13 cellular contexts compared by ENCODE assay signal in the genomic region with DNA sequence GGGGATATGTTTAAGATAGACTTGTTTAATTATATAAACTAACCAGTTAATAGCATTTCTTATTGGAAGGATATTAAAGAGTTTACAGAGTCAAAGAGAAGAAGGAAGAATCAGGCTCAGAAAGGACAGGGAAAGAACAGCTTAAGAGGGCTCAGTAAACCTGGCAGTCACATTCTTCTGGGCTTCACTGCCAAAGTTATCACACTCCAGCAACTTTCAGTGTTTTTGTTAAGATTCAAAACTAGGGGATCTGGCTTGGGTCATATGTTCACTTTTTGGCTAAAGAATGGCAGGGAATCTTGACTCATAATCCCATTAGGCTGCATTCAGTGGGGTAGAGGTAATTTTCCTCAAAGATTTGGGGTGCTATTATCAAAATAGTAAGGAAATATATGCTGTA.
"Had no signal": no experiment of that assay in that cellular context is flagged by ENCODE, and none has a peak within 500 bp of the region (broad histone marks: within the 10 kb centered on the region; RNA-seq: fewer than 3 reads in every experiment).

No MANE protein-coding gene starts in this region.

- H3K27me3 ChIP-seq: cardiac muscle cell, gastrocnemius medialis had no signal

- H3K4me1 ChIP-seq: gastrocnemius medialis, lower lobe of right lung had no signal

- H3K27ac ChIP-seq: cardiac muscle cell, gastrocnemius medialis, lower lobe of right lung had no signal

- FAIRE-seq: colon, endothelial cell of umbilical vein had no signal

- H3K4me3 ChIP-seq: cardiac muscle cell, gastrocnemius medialis, lower lobe of right lung had no signal

- H3K9me3 ChIP-seq: gastrocnemius medialis, lower lobe of right lung had no signal

- ATAC-seq: activated CD8-positive, alpha-beta memory T cell treated with anti-CD3 and anti-CD28 coated beads, Interleukin-2, amount 10 ng/mL, durations not matched to agents 7 days and 5 days; gastrocnemius medialis; lower lobe of right lung; natural killer cell had no signal

- DNase-seq: activated CD4-positive, alpha-beta T cell treated with anti-CD3 and anti-CD28 coated beads, Interleukin-2, amount 50 U/mL, for 4 hours; activated CD4-positive, CD25-positive, alpha-beta regulatory T cell treated with anti-CD3 and anti-CD28 coated beads, Interleukin-2, amount 50 U/mL, for 72 hours; activated CD8-positive, alpha-beta memory T cell treated with anti-CD3 and anti-CD28 coated beads, Interleukin-2, amount 10 ng/mL, durations not matched to agents 7 days and 5 days; activated gamma-delta T cell; activated T-cell treated with anti-CD3 and anti-CD28 coated beads, Interleukin-2, amount 50 U/mL, for 24 hours; amygdala; gastrocnemius medialis; lower lobe of right lung; natural killer cell; occipital lobe had no signal

- H3K36me3 ChIP-seq: cardiac muscle cell, gastrocnemius medialis, lower lobe of right lung had no signal
